In genomic region chr13:78102121-78102677, GRCh38 we compare ENCODE assay signal across 10 cellular contexts.
DNase-seq lines count a peak whose midpoint lies in the region; ATAC-seq and TF ChIP-seq lines count a peak whose summit lies in the region.
"Had no signal": no experiment of that assay in that cellular context is flagged by ENCODE, and none has a peak within 500 bp of the region (broad histone marks: within the 10 kb centered on the region; RNA-seq: fewer than 3 reads in every experiment).

No MANE protein-coding gene starts in this region.

- intact Hi-C loops in left ventricle myocardium superior (cut with micrococcal nuclease) (no loop called here), ovary (cut with DNase I) (no loop called here)

- H3K36me3 ChIP-seq in ovary: no peaks in the 10 kb centered on the region

- no peaks in the 10 kb centered on the region for H3K9me3 ChIP-seq in ovary

- no peaks in the 10 kb centered on the region for H3K27me3 ChIP-seq in ovary

- no peak for TF ChIP-seq POLR2A in ovary (IDR thresholded peaks at IDR 0.05)

- ATAC-seq in GM21529 (IDR thresholded peaks at IDR 0.05; ENCODE audit: unreplicated experiment) (peak; percentile 49), left ventricle myocardium superior (peak; percentile 99)

- no peak overlapping the region for H3K27ac ChIP-seq in ovary

- no peak for TF ChIP-seq EP300 in ovary (IDR thresholded peaks at IDR 0.05)

- in situ Hi-C loops in SK-MEL-5 (cut with HindIII; ENCODE audit: low pct_unique_long_range_greater_than_20kb, low sequenced_read_pairs): no loop called here

- peaks cover 1% of the 10 kb centered on the region for H3K4me1 ChIP-seq in ovary (ENCODE audit: insufficient read depth)

- CTCF ChIA-PET in HEK293T (lab: Yijun Ruan, JAX): no interaction called here

- 73 to 77% (median 73%) methylated on average over 4 of the region's 4 CpGs for WGBS in ovary, 3 donors

- DNase-seq in A172 (ENCODE audit: low spot score) (peak; percentile 46), SK-MEL-5 (ENCODE audit: low read depth, low spot score) (peak; percentile 46), left ventricle myocardium superior (peak; percentile 42), middle frontal gyrus (ENCODE audit: extremely low spot score, low spot score) (no peak), NCI-H748 (lab: John Stamatoyannopoulos, UW; ENCODE audit: unreplicated experiment) (no peak), ovary (no peak), HEK293T (ENCODE audit: extremely low spot score) (no peak)
- DNase-seq: effector CD8-positive, alpha-beta T cell; NCI-H146 had no signal

- POLR2A ChIA-PET in HEK293T (lab: Yijun Ruan, JAX): no interaction called here

- TF ChIP-seq CTCF in ovary (IDR thresholded peaks at IDR 0.05): no peak

- no peak overlapping the region for H3K4me3 ChIP-seq in ovary

TF ChIP-seq in HEK293T, 16 proteins besides CTCF, POLR2A, EP300 and RAD21:
- TF ChIP-seq SP1 (IDR thresholded peaks at IDR 0.05): no peak
TF ChIP-seq in HEK293T: peak in this region for 0.

Comparison
In these comparisons a context has a peak if more than half of its experiments do, and no peak if none do; other contexts are left out.
1. DNase-seq: peak in A172 (single experiment), SK-MEL-5 (single experiment) and left ventricle myocardium superior (single experiment); none in middle frontal gyrus (single experiment), NCI-H748 (single experiment), ovary (0 of 5) and HEK293T (single experiment).